2 cellular contexts compared by ENCODE assay signal in the genomic region with DNA sequence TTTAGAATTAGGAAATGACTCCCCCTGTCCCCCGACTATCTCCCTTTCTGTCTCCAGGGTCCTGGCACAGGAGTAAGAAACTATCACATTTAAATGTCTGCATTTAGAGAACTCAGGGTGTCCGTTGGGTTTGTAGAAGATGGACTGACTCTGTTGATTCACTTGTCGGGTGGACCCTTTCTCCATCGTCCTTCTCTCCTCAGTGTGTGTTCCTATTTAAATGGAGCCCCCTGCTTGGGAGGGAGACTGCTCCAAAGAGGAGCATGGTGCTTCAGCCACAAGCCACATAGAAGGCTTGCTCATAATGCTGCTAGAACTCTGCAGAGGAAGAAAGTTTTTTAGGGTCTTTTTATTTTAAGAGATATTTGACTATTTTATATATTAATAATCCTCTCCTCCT.
TF ChIP-seq lines count a peak whose summit lies in the region.

No MANE protein-coding gene starts in this region.

TF ChIP-seq in liver, 16 proteins besides CTCF, POLR2A, EP300 and RAD21 (continued from another document):
- TF ChIP-seq RXRA (IDR thresholded peaks at IDR 0.05) = no peak
- TF ChIP-seq YY1 (IDR thresholded peaks at IDR 0.05) = no peak
- no peak for TF ChIP-seq HNF4A (conservative IDR thresholded peaks at IDR 0.05)
- TF ChIP-seq SP1 (IDR thresholded peaks at IDR 0.05) = no peak
- no peak for TF ChIP-seq HNF4G (IDR thresholded peaks at IDR 0.05)
- no peak for TF ChIP-seq NR2F2 (IDR thresholded peaks at IDR 0.05)
- no peak for TF ChIP-seq GABPA (IDR thresholded peaks at IDR 0.05 in 1 of 2, conservative IDR thresholded peaks at IDR 0.05 in 1 of 2)
- TF ChIP-seq EGR1 (IDR thresholded peaks at IDR 0.05; ENCODE audit: low read depth in 2 of 2) = no peak
- TF ChIP-seq, protein P1, sequence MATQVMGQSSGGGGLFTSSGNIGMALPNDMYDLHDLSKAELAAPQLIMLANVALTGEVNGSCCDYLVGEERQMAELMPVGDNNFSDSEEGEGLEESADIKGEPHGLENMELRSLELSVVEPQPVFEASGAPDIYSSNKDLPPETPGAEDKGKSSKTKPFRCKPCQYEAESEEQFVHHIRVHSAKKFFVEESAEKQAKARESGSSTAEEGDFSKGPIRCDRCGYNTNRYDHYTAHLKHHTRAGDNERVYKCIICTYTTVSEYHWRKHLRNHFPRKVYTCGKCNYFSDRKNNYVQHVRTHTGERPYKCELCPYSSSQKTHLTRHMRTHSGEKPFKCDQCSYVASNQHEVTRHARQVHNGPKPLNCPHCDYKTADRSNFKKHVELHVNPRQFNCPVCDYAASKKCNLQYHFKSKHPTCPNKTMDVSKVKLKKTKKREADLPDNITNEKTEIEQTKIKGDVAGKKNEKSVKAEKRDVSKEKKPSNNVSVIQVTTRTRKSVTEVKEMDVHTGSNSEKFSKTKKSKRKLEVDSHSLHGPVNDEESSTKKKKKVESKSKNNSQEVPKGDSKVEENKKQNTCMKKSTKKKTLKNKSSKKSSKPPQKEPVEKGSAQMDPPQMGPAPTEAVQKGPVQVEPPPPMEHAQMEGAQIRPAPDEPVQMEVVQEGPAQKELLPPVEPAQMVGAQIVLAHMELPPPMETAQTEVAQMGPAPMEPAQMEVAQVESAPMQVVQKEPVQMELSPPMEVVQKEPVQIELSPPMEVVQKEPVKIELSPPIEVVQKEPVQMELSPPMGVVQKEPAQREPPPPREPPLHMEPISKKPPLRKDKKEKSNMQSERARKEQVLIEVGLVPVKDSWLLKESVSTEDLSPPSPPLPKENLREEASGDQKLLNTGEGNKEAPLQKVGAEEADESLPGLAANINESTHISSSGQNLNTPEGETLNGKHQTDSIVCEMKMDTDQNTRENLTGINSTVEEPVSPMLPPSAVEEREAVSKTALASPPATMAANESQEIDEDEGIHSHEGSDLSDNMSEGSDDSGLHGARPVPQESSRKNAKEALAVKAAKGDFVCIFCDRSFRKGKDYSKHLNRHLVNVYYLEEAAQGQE (IDR thresholded peaks at IDR 0.05) = no peak
- TF ChIP-seq, protein P2, sequence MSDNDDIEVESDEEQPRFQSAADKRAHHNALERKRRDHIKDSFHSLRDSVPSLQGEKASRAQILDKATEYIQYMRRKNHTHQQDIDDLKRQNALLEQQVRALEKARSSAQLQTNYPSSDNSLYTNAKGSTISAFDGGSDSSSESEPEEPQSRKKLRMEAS (IDR thresholded peaks at IDR 0.05) = no peak
- no peak for TF ChIP-seq FOXA2 (IDR thresholded peaks at IDR 0.05)
- TF ChIP-seq, protein P3, sequence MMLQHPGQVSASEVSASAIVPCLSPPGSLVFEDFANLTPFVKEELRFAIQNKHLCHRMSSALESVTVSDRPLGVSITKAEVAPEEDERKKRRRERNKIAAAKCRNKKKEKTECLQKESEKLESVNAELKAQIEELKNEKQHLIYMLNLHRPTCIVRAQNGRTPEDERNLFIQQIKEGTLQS (IDR thresholded peaks at IDR 0.05) = no peak
- TF ChIP-seq, protein P4, sequence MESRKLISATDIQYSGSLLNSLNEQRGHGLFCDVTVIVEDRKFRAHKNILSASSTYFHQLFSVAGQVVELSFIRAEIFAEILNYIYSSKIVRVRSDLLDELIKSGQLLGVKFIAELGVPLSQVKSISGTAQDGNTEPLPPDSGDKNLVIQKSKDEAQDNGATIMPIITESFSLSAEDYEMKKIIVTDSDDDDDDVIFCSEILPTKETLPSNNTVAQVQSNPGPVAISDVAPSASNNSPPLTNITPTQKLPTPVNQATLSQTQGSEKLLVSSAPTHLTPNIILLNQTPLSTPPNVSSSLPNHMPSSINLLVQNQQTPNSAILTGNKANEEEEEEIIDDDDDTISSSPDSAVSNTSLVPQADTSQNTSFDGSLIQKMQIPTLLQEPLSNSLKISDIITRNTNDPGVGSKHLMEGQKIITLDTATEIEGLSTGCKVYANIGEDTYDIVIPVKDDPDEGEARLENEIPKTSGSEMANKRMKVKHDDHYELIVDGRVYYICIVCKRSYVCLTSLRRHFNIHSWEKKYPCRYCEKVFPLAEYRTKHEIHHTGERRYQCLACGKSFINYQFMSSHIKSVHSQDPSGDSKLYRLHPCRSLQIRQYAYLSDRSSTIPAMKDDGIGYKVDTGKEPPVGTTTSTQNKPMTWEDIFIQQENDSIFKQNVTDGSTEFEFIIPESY (IDR thresholded peaks at IDR 0.05) = no peak

TF ChIP-seq in HepG2, 621 proteins besides CTCF, POLR2A, EP300 and RAD21 (continued from another document and continues in another):
- TF ChIP-seq, protein P1 (IDR thresholded peaks at IDR 0.05; ENCODE audit: borderline replicate concordance in 1 of 2, low read depth in 1 of 2, low read length in 2 of 2) = no peak
- TF ChIP-seq SP5 (CRISPR knock-in tag; IDR thresholded peaks at IDR 0.05; ENCODE audit: borderline replicate concordance, low read depth) = no peak
- TF ChIP-seq SAP130 (CRISPR knock-in tag; IDR thresholded peaks at IDR 0.05; ENCODE audit: low read depth) = no peak
- TF ChIP-seq FOXP1 (IDR thresholded peaks at IDR 0.05) = no peak
- TF ChIP-seq FOXP1 (CRISPR knock-in tag; IDR thresholded peaks at IDR 0.05) = no peak
- TF ChIP-seq IRX3 (CRISPR knock-in tag; IDR thresholded peaks at IDR 0.05; ENCODE audit: borderline replicate concordance, low read depth) = no peak
- TF ChIP-seq ISL2 (CRISPR knock-in tag; IDR thresholded peaks at IDR 0.05) = no peak
- TF ChIP-seq CBX5 (CRISPR knock-in tag; IDR thresholded peaks at IDR 0.05; ENCODE audit: borderline replicate concordance) = no peak
- no peak for TF ChIP-seq ZFP37 (CRISPR knock-in tag; IDR thresholded peaks at IDR 0.05; ENCODE audit: borderline replicate concordance)
- TF ChIP-seq, protein P5, sequence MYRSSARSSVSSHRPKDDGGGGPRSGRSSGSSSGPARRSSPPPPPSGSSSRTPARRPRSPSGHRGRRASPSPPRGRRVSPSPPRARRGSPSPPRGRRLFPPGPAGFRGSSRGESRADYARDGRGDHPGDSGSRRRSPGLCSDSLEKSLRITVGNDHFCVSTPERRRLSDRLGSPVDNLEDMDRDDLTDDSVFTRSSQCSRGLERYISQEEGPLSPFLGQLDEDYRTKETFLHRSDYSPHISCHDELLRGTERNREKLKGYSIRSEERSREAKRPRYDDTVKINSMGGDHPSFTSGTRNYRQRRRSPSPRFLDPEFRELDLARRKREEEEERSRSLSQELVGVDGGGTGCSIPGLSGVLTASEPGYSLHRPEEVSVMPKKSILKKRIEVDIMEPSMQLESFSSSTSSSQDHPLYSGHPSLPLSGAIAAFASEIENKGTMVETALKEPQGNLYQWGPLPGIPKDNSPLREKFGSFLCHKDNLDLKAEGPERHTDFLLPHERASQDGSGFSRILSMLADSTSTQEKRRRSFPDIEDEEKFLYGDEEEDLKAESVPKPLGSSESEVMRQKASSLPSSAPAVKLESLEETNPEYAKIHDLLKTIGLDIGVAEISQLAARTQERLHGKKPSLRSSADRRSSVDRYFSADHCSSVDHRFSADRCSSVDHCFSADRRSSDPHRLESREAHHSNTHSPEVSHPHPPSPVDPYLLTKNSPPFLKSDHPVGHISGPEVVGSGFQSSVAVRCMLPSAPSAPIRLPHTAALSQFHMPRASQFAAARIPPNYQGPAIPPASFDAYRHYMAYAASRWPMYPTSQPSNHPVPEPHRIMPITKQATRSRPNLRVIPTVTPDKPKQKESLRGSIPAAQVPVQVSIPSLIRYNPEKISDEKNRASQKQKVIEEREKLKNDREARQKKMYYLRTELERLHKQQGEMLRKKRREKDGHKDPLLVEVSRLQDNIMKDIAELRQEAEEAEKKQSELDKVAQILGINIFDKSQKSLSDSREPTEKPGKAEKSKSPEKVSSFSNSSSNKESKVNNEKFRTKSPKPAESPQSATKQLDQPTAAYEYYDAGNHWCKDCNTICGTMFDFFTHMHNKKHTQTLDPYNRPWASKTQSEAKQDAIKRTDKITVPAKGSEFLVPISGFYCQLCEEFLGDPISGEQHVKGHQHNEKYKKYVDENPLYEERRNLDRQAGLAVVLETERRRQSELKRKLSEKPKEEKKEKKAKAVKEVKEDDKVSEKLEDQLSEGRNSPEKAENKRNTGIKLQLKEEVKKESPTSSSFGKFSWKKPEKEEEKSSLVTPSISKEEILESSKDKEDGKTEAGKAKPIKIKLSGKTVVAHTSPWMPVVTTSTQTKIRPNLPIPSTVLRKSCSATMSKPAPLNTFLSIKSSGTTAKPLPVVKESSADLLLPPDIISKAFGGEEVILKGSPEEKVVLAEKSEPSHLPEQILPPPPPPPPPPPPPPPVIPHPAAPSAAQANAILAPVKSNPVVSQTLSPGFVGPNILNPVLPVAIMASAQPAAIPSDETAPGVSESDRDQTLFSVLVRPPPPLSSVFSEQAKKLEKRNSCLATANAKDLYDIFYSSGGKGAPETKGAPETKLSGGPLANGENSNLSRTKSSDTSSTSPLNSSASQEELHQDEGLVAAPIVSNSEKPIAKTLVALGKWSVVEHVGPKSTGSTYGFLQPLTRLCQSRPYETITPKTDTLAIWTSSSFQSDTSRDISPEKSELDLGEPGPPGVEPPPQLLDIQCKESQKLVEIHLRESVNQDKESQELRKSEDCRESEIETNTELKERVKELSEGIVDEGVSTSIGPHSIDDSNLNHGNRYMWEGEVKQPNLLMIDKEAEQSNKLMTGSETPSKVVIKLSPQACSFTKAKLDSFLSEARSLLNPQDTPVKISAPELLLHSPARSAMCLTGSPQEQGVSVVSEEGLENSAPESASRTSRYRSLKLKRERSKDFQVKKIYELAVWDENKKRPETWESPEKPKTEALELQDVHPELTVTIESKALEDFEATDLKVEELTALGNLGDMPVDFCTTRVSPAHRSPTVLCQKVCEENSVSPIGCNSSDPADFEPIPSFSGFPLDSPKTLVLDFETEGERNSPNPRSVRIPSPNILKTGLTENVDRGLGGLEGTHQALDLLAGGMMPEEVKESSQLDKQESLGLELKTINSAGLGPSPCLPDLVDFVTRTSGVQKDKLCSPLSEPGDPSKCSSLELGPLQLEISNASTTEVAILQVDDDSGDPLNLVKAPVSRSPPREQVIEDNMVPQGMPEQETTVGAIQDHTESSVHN (CRISPR knock-in tag; IDR thresholded peaks at IDR 0.05) = no peak
- TF ChIP-seq, protein P6, sequence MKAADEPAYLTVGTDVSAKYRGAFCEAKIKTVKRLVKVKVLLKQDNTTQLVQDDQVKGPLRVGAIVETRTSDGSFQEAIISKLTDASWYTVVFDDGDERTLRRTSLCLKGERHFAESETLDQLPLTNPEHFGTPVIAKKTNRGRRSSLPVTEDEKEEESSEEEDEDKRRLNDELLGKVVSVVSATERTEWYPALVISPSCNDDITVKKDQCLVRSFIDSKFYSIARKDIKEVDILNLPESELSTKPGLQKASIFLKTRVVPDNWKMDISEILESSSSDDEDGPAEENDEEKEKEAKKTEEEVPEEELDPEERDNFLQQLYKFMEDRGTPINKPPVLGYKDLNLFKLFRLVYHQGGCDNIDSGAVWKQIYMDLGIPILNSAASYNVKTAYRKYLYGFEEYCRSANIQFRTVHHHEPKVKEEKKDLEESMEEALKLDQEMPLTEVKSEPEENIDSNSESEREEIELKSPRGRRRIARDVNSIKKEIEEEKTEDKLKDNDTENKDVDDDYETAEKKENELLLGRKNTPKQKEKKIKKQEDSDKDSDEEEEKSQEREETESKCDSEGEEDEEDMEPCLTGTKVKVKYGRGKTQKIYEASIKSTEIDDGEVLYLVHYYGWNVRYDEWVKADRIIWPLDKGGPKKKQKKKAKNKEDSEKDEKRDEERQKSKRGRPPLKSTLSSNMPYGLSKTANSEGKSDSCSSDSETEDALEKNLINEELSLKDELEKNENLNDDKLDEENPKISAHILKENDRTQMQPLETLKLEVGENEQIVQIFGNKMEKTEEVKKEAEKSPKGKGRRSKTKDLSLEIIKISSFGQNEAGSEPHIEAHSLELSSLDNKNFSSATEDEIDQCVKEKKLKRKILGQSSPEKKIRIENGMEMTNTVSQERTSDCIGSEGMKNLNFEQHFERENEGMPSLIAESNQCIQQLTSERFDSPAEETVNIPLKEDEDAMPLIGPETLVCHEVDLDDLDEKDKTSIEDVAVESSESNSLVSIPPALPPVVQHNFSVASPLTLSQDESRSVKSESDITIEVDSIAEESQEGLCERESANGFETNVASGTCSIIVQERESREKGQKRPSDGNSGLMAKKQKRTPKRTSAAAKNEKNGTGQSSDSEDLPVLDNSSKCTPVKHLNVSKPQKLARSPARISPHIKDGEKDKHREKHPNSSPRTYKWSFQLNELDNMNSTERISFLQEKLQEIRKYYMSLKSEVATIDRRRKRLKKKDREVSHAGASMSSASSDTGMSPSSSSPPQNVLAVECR (CRISPR knock-in tag; IDR thresholded peaks at IDR 0.05; ENCODE audit: borderline replicate concordance) = no peak
- TF ChIP-seq SP1 (IDR thresholded peaks at IDR 0.05) = no peak
- TF ChIP-seq SP1 (CRISPR knock-in tag; IDR thresholded peaks at IDR 0.05) = no peak
- TF ChIP-seq ZNF3 (CRISPR knock-in tag; IDR thresholded peaks at IDR 0.05) = no peak
- TF ChIP-seq, protein P7, sequence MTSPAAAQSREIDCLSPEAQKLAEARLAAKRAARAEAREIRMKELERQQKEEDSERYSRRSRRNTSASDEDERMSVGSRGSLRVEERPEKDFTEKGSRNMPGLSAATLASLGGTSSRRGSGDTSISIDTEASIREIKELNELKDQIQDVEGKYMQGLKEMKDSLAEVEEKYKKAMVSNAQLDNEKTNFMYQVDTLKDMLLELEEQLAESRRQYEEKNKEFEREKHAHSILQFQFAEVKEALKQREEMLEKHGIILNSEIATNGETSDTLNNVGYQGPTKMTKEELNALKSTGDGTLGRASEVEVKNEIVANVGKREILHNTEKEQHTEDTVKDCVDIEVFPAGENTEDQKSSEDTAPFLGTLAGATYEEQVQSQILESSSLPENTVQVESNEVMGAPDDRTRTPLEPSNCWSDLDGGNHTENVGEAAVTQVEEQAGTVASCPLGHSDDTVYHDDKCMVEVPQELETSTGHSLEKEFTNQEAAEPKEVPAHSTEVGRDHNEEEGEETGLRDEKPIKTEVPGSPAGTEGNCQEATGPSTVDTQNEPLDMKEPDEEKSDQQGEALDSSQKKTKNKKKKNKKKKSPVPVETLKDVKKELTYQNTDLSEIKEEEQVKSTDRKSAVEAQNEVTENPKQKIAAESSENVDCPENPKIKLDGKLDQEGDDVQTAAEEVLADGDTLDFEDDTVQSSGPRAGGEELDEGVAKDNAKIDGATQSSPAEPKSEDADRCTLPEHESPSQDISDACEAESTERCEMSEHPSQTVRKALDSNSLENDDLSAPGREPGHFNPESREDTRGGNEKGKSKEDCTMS (CRISPR knock-in tag; conservative IDR thresholded peaks at IDR 0.05) = no peak
- TF ChIP-seq ZNF660 (CRISPR knock-in tag; IDR thresholded peaks at IDR 0.05; ENCODE audit: borderline replicate concordance, low read depth) = no peak
- no peak for TF ChIP-seq ZNF446 (CRISPR knock-in tag; IDR thresholded peaks at IDR 0.05)
- no peak for TF ChIP-seq RFX5 (IDR thresholded peaks at IDR 0.05; ENCODE audit: low read depth, low read length)
